ENCODE assay signal across 9 cellular contexts in the genomic region with DNA sequence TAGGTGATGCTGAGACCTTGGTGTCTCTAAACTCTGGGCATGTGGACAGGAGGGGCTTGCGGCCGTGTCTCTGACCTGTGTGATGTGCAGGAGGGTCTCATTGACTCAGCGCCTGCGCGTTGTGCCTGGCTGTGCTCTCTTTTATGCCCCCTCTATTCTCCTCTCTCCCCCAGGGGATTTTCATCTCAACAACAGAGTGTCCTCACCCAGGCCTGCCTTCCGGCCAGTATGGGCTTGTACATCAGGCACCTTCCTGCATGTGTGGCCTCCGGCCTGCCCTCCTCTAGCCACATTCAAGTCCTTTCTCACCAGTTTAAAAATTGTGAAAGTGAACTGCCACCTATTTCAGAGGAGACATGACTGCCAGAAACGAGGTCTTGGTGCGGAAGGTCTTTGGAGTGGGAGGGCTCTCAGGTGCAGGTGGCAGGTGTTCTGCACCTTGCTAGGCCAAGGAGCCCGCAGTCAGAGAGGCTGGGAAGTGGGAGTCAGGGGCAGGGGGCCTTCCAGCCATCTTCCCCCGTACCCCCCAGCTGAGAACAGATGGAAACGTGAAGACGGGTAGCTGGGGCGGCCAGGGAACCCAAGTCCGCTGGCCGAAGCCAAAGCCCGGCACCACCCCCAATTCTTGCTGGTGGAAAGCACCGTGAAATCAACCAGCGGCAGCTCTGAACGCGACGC. TPM values are rescaled to one million over a fixed set of nuclear protein-coding genes. Genes with fewer than 3 reads are reported as not detected.
DNase-seq lines count a peak whose midpoint lies in the region; ATAC-seq and TF ChIP-seq lines count a peak whose summit lies in the region.
"Had no signal": no experiment of that assay in that cellular context is flagged by ENCODE, and none has a peak within 500 bp of the region (broad histone marks: within the 10 kb centered on the region; RNA-seq: fewer than 3 reads in every experiment).

No MANE protein-coding gene starts in this region.

- H3K9me3 ChIP-seq in iPS-20b (ENCODE audit: insufficient read depth, low read depth, low read length) (no peaks in the 10 kb centered on the region), testis (no peaks in the 10 kb centered on the region)

- DNase-seq in activated CD8-positive, alpha-beta memory T cell treated with anti-CD3 and anti-CD28 coated beads, Interleukin-2, amount 10 ng/mL, durations not matched to agents 7 days and 5 days = no peak
- no peak for DNase-seq in activated CD8-positive, alpha-beta memory T cell treated with anti-CD3 and anti-CD28 coated beads for 24 hours
- DNase-seq in activated T-helper 2 cell treated with anti-CD3 and anti-CD28 coated beads, Interferon-gamma antibody, Interleukin-2, Interleukin-4, amounts not matched to agents 10 μg/mL and 5 μg/mL and 100 μg/mL, durations not matched to agents 14 hours and 24 hours and 36 hours (ENCODE audit: low spot score) = no peak
- DNase-seq in testis (no peak), middle frontal gyrus (ENCODE audit: extremely low spot score, low spot score) (no peak), NCI-H2081 treated with DMSO at 0.1 percent for 48 hours (lab: John Stamatoyannopoulos, UW) (no peak)

- H3K27me3 ChIP-seq in iPS-20b (ENCODE audit: insufficient read depth, low read length) = no peaks in the 10 kb centered on the region
- no peaks in the 10 kb centered on the region for H3K27me3 ChIP-seq in testis

- H3K4me1 ChIP-seq in iPS-20b (ENCODE audit: insufficient read depth, low read length) = peaks cover 4% of the 10 kb centered on the region; the same call in 1 of the 2 replicates
- peaks cover 10% of the 10 kb centered on the region for H3K4me1 ChIP-seq in testis

- no peak for ATAC-seq in activated CD8-positive, alpha-beta memory T cell treated with anti-CD3 and anti-CD28 coated beads, Interleukin-2, amount 10 ng/mL, durations not matched to agents 7 days and 5 days
- no peak for ATAC-seq in HG03469 (IDR thresholded peaks at IDR 0.05; ENCODE audit: unreplicated experiment)

- CTCF ChIA-PET in activated CD8-positive, alpha-beta memory T cell treated with anti-CD3 and anti-CD28 coated beads, Interleukin-2, amount 10 ng/mL, durations not matched to agents 7 days and 5 days (lab: Charles Lee) = interaction anchor here (1.2 to 5.8 kb wide), 12 partner anchors 8 to 268 kb away, joined by 3 to 60 read pairs (median 6); a partner anchor contains a TSS

- peaks cover 35% of the 10 kb centered on the region for H3K36me3 Mint-ChIP-seq in activated CD8-positive, alpha-beta memory T cell treated with anti-CD3 and anti-CD28 coated beads, Interleukin-2, amount 10 ng/mL, durations not matched to agents 7 days and 5 days
- peaks cover 61% of the 10 kb centered on the region for H3K36me3 Mint-ChIP-seq in activated T-helper 2 cell treated with anti-CD3 and anti-CD28 coated beads, Interferon-gamma antibody, Interleukin-2, Interleukin-4, amounts not matched to agents 10 μg/mL and 5 μg/mL and 100 μg/mL, durations not matched to agents 14 hours and 24 hours and 36 hours (ENCODE audit: low read depth)

- peak overlapping the region; percentile 50 for H3K4me3 Mint-ChIP-seq in activated CD8-positive, alpha-beta memory T cell treated with anti-CD3 and anti-CD28 coated beads, Interleukin-2, amount 10 ng/mL, durations not matched to agents 7 days and 5 days
- H3K4me3 Mint-ChIP-seq in activated T-helper 2 cell treated with anti-CD3 and anti-CD28 coated beads, Interferon-gamma antibody, Interleukin-2, Interleukin-4, amounts not matched to agents 10 μg/mL and 5 μg/mL and 100 μg/mL, durations not matched to agents 14 hours and 24 hours and 36 hours (ENCODE audit: low read depth) = peak overlapping the region; percentile 62

- H3K4me3 ChIP-seq in iPS-20b (ENCODE audit: low read length) (peak overlapping the region; percentile 61; the same call in 1 of the 2 replicates), testis (peak overlapping the region; percentile 60 to 91)

- H3K27ac Mint-ChIP-seq in activated CD8-positive, alpha-beta memory T cell treated with anti-CD3 and anti-CD28 coated beads, Interleukin-2, amount 10 ng/mL, durations not matched to agents 7 days and 5 days = peak overlapping the region; percentile 69
- peak overlapping the region; percentile 60 for H3K27ac Mint-ChIP-seq in activated T-helper 2 cell treated with anti-CD3 and anti-CD28 coated beads, Interferon-gamma antibody, Interleukin-2, Interleukin-4, amounts not matched to agents 10 μg/mL and 5 μg/mL and 100 μg/mL, durations not matched to agents 14 hours and 24 hours and 36 hours

- no peak for TF ChIP-seq CTCF in testis (IDR thresholded peaks at IDR 0.05)

- intact Hi-C loops in activated T-helper 2 cell treated with anti-CD3 and anti-CD28 coated beads, Interferon-gamma antibody, Interleukin-2, Interleukin-4, amounts not matched to agents 10 μg/mL and 5 μg/mL and 100 μg/mL, durations not matched to agents 14 hours and 24 hours and 36 hours (cut with micrococcal nuclease) = no loop called here
- intact Hi-C loops in testis (cut with DNase I; ENCODE audit: low total_unique reads) = no loop called here

- WGBS in testis, 2 donors = 36 to 40% methylated on average over 13 to 22 of the region's 22 CpGs

- no peak for TF ChIP-seq POLR2A in testis (IDR thresholded peaks at IDR 0.05)

- H3K9ac ChIP-seq in iPS-20b (ENCODE audit: low read depth, low read length) = peak overlapping the region; percentile 71; the same call in 1 of the 2 replicates

- H3K27ac ChIP-seq in iPS-20b (ENCODE audit: low read length) = no peak overlapping the region
- H3K27ac ChIP-seq in testis = peak overlapping the region; percentile 39 to 58

- H3K27me3 Mint-ChIP-seq in activated CD8-positive, alpha-beta memory T cell treated with anti-CD3 and anti-CD28 coated beads, Interleukin-2, amount 10 ng/mL, durations not matched to agents 7 days and 5 days = no peaks in the 10 kb centered on the region
- no peaks in the 10 kb centered on the region for H3K27me3 Mint-ChIP-seq in activated T-helper 2 cell treated with anti-CD3 and anti-CD28 coated beads, Interferon-gamma antibody, Interleukin-2, Interleukin-4, amounts not matched to agents 10 μg/mL and 5 μg/mL and 100 μg/mL, durations not matched to agents 14 hours and 24 hours and 36 hours (ENCODE audit: low read depth)

- H3K9me3 Mint-ChIP-seq in activated CD8-positive, alpha-beta memory T cell treated with anti-CD3 and anti-CD28 coated beads, Interleukin-2, amount 10 ng/mL, durations not matched to agents 7 days and 5 days (ENCODE audit: low read depth) = no peaks in the 10 kb centered on the region
- H3K9me3 Mint-ChIP-seq in activated T-helper 2 cell treated with anti-CD3 and anti-CD28 coated beads, Interferon-gamma antibody, Interleukin-2, Interleukin-4, amounts not matched to agents 10 μg/mL and 5 μg/mL and 100 μg/mL, durations not matched to agents 14 hours and 24 hours and 36 hours = no peaks in the 10 kb centered on the region

- H3K4me1 Mint-ChIP-seq in activated CD8-positive, alpha-beta memory T cell treated with anti-CD3 and anti-CD28 coated beads, Interleukin-2, amount 10 ng/mL, durations not matched to agents 7 days and 5 days = peaks cover 25% of the 10 kb centered on the region
- peaks cover 12% of the 10 kb centered on the region for H3K4me1 Mint-ChIP-seq in activated T-helper 2 cell treated with anti-CD3 and anti-CD28 coated beads, Interferon-gamma antibody, Interleukin-2, Interleukin-4, amounts not matched to agents 10 μg/mL and 5 μg/mL and 100 μg/mL, durations not matched to agents 14 hours and 24 hours and 36 hours (ENCODE audit: low read depth)

- peaks cover 61% of the 10 kb centered on the region for H3K36me3 ChIP-seq in iPS-20b (ENCODE audit: insufficient read depth, low read depth, low read length)
- no peaks in the 10 kb centered on the region for H3K36me3 ChIP-seq in testis (ENCODE audit: low read depth, missing control alignments)

RNA-seq across cellular contexts. Expression of a gene that starts 0.5 kb away (rescaled TPM):
- total RNA-seq in activated CD8-positive, alpha-beta memory T cell treated with anti-CD3 and anti-CD28 coated beads, Interleukin-2, amount 10 ng/mL, durations not matched to agents 7 days and 5 days = 10 to 100 TPM; 40.4 to 42.4 TPM
- 41.1 and 42.1 TPM in 2 replicates for total RNA-seq in activated T-helper 2 cell treated with anti-CD3 and anti-CD28 coated beads, Interferon-gamma antibody, Interleukin-2, Interleukin-4, amounts not matched to agents 10 μg/mL and 5 μg/mL and 100 μg/mL, durations not matched to agents 14 hours and 24 hours and 36 hours
- total RNA-seq in testis = 10 to 100 TPM; 31.5 to 41.5 TPM
- polyA plus RNA-seq in testis (ENCODE audit: insufficient read depth, low read depth, low replicate concordance) = 23.6 TPM

RNA-seq across cellular contexts. Expression of a gene that starts 12.0 kb away (rescaled TPM):
- 10 to 100 TPM; 30.1 to 33.2 TPM for total RNA-seq in activated CD8-positive, alpha-beta memory T cell treated with anti-CD3 and anti-CD28 coated beads, Interleukin-2, amount 10 ng/mL, durations not matched to agents 7 days and 5 days
- total RNA-seq in activated T-helper 2 cell treated with anti-CD3 and anti-CD28 coated beads, Interferon-gamma antibody, Interleukin-2, Interleukin-4, amounts not matched to agents 10 μg/mL and 5 μg/mL and 100 μg/mL, durations not matched to agents 14 hours and 24 hours and 36 hours = 23.9 and 29.9 TPM in 2 replicates
- total RNA-seq in testis = 10 to 100 TPM; 59.4 to 75.8 TPM
- polyA plus RNA-seq in testis (ENCODE audit: insufficient read depth, low read depth, low replicate concordance) = 77.7 TPM

RNA-seq across cellular contexts. Expression of a gene that starts 26.1 kb away (rescaled TPM):
- 1 to 10 TPM in 1 of 2 experiments, under 1 TPM in 1; 0.63 to 1.3 TPM for total RNA-seq in activated CD8-positive, alpha-beta memory T cell treated with anti-CD3 and anti-CD28 coated beads, Interleukin-2, amount 10 ng/mL, durations not matched to agents 7 days and 5 days
- total RNA-seq in activated T-helper 2 cell treated with anti-CD3 and anti-CD28 coated beads, Interferon-gamma antibody, Interleukin-2, Interleukin-4, amounts not matched to agents 10 μg/mL and 5 μg/mL and 100 μg/mL, durations not matched to agents 14 hours and 24 hours and 36 hours = 0.23 TPM in 2 replicates
- total RNA-seq in testis = 1 to 10 TPM; 8.7 to 8.8 TPM
- 9.4 TPM for polyA plus RNA-seq in testis (ENCODE audit: insufficient read depth, low read depth, low replicate concordance)

RNA-seq across cellular contexts. Expression of a gene that starts 38.0 kb away (rescaled TPM):
- under 1 TPM; 0.14 to 0.26 TPM for total RNA-seq in activated CD8-positive, alpha-beta memory T cell treated with anti-CD3 and anti-CD28 coated beads, Interleukin-2, amount 10 ng/mL, durations not matched to agents 7 days and 5 days
- total RNA-seq in activated T-helper 2 cell treated with anti-CD3 and anti-CD28 coated beads, Interferon-gamma antibody, Interleukin-2, Interleukin-4, amounts not matched to agents 10 μg/mL and 5 μg/mL and 100 μg/mL, durations not matched to agents 14 hours and 24 hours and 36 hours = 0.18 and 0.23 TPM in 2 replicates
- 1 to 10 TPM; 1.1 to 1.9 TPM for total RNA-seq in testis
- polyA plus RNA-seq in testis (ENCODE audit: insufficient read depth, low read depth, low replicate concordance) = 0.34 TPM
- total RNA-seq: left lobe of liver had no signal

RNA-seq across cellular contexts. Expression of a gene that starts 47.8 kb away (rescaled TPM):
- 10 to 100 TPM; 29.2 to 32.2 TPM for total RNA-seq in activated CD8-positive, alpha-beta memory T cell treated with anti-CD3 and anti-CD28 coated beads, Interleukin-2, amount 10 ng/mL, durations not matched to agents 7 days and 5 days
- 21.9 and 24.6 TPM in 2 replicates for total RNA-seq in activated T-helper 2 cell treated with anti-CD3 and anti-CD28 coated beads, Interferon-gamma antibody, Interleukin-2, Interleukin-4, amounts not matched to agents 10 μg/mL and 5 μg/mL and 100 μg/mL, durations not matched to agents 14 hours and 24 hours and 36 hours
- total RNA-seq in testis = 10 to 100 TPM; 46.6 to 50.9 TPM
- 22.7 TPM for polyA plus RNA-seq in testis (ENCODE audit: insufficient read depth, low read depth, low replicate concordance)
